In the genomic region with DNA sequence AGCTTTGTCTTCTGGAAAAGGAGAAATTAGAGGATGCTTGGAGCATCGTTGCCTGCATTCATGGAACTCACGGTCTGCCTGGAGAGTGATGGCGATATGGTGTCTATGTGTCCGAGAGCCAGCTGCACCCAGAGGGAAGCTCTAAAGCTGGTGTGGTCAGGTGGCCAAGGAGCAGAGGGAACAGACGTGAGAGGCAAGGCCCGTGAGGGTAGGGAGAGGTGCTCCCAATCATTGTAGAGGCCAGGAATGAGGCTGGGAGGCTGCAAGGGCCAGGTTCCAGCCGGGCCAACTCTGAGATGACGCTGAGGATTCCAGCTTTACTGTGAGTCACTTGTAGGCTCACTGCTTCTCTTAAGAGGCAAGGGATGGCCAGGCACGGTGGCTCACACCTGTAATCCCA, we compare ENCODE assay signal across 13 cellular contexts. TPM values are rescaled to one million over a fixed set of nuclear protein-coding genes. Genes with fewer than 3 reads are reported as not detected.
DNase-seq lines count a peak whose midpoint lies in the region; ATAC-seq and TF ChIP-seq lines count a peak whose summit lies in the region.
"Had no signal": no experiment of that assay in that cellular context is flagged by ENCODE, and none has a peak within 500 bp of the region (broad histone marks: within the 10 kb centered on the region; RNA-seq: fewer than 3 reads in every experiment).

No MANE protein-coding gene starts in this region.

- POLR2A ChIA-PET in activated CD4-positive, alpha-beta memory T cell treated with anti-CD3 and anti-CD28 coated beads, Interleukin-2, amount 10 ng/mL, durations not matched to agents 7 days and 5 days (lab: Charles Lee), result interaction anchor here (0.7 to 4.8 kb wide), 16 partner anchors 10 to 612 kb away, joined by 3 to 118 read pairs (median 4); partner anchors contain the start of genes BICD2 and NINJ1

- H3K4me3 ChIP-seq in right cardiac atrium (ENCODE audit: low read length) (no peak overlapping the region), esophagus squamous epithelium (no peak overlapping the region), adrenal gland (no peak overlapping the region)

- peak overlapping the region; percentile 5 for H3K27ac ChIP-seq in right cardiac atrium (ENCODE audit: low read length)
- peak overlapping the region in 2 of 4 donors; percentile 65 to 70 for H3K27ac ChIP-seq in esophagus squamous epithelium
- no peak overlapping the region for H3K27ac ChIP-seq in adrenal gland

- DNase-seq in right cardiac atrium, result no peak
- DNase-seq in Right ventricle myocardium inferior (ENCODE audit: missing footprints), result no peak
- no peak for DNase-seq in activated CD4-positive, alpha-beta memory T cell treated with anti-CD3 and anti-CD28 coated beads, Interleukin-2, amount 10 ng/mL, durations not matched to agents 7 days and 5 days
- DNase-seq in immature natural killer cell, result no peak
- no peak for DNase-seq in esophagus squamous epithelium (lab: John Stamatoyannopoulos, UW)
- DNase-seq in adrenal gland, result no peak
- DNase-seq in COLO668 (lab: John Stamatoyannopoulos, UW; ENCODE audit: unreplicated experiment), result no peak
- DNase-seq in NCI-H446 treated with DMSO at 0.1 percent for 48 hours (lab: John Stamatoyannopoulos, UW), result no peak
- DNase-seq: activated effector memory CD4-positive, alpha-beta T cell treated with anti-CD3 and anti-CD28 coated beads, Interleukin-2, amount 50 U/mL, for 16 hours; DMS153; NCI-H748 treated with DMSO at 0.1 percent for 48 hours had no signal

- H3K27me3 ChIP-seq in right cardiac atrium (ENCODE audit: control insufficient read depth, insufficient read depth), result no peaks in the 10 kb centered on the region
- peaks cover 0 to 5% (median 0%) of the 10 kb centered on the region in 4 donors for H3K27me3 ChIP-seq in esophagus squamous epithelium
- H3K27me3 ChIP-seq in adrenal gland, result no peaks in the 10 kb centered on the region

- peaks cover 68% of the 10 kb centered on the region for H3K4me1 Mint-ChIP-seq in activated CD4-positive, alpha-beta memory T cell treated with anti-CD3 and anti-CD28 coated beads, Interleukin-2, amount 10 ng/mL, durations not matched to agents 7 days and 5 days
- H3K4me1 Mint-ChIP-seq in immature natural killer cell, result peaks cover 39 to 53% of the 10 kb centered on the region in 2 donors

- CTCF ChIA-PET in activated CD4-positive, alpha-beta memory T cell treated with anti-CD3 and anti-CD28 coated beads, Interleukin-2, amount 10 ng/mL, durations not matched to agents 7 days and 5 days (lab: Charles Lee), result interaction anchor here (1.0 to 3.4 kb wide), 11 partner anchors 8 to 611 kb away, joined by 3 to 22 read pairs (median 6); no protein-coding TSS in a partner anchor

- H3K4me1 ChIP-seq in right cardiac atrium (ENCODE audit: control insufficient read depth, insufficient read depth, low read length) (peaks cover 2% of the 10 kb centered on the region), esophagus squamous epithelium (peaks cover 20 to 46% (median 23%) of the 10 kb centered on the region in 3 donors), adrenal gland (replicated peaks in 1 of 2) (no peaks in the 10 kb centered on the region)

- TF ChIP-seq CTCF in esophagus squamous epithelium (IDR thresholded peaks at IDR 0.05) (no peak), adrenal gland (IDR thresholded peaks at IDR 0.05) (no peak)

- H3K36me3 Mint-ChIP-seq in activated CD4-positive, alpha-beta memory T cell treated with anti-CD3 and anti-CD28 coated beads, Interleukin-2, amount 10 ng/mL, durations not matched to agents 7 days and 5 days (ENCODE audit: low read depth), result peaks cover 3% of the 10 kb centered on the region
- H3K36me3 Mint-ChIP-seq in immature natural killer cell, result no peaks in the 10 kb centered on the region

- no peak for ATAC-seq in right cardiac atrium
- no peak for ATAC-seq in Right ventricle myocardium inferior
- ATAC-seq: HepG2, Panc1 had no signal

- H3K9me3 ChIP-seq in right cardiac atrium (ENCODE audit: control insufficient read depth, low read length) (no peaks in the 10 kb centered on the region), esophagus squamous epithelium (no peaks in the 10 kb centered on the region), adrenal gland (replicated peaks in 1 of 3) (no peaks in the 10 kb centered on the region)

- H3K9me3 Mint-ChIP-seq in activated CD4-positive, alpha-beta memory T cell treated with anti-CD3 and anti-CD28 coated beads, Interleukin-2, amount 10 ng/mL, durations not matched to agents 7 days and 5 days, result no peaks in the 10 kb centered on the region
- no peaks in the 10 kb centered on the region for H3K9me3 Mint-ChIP-seq in immature natural killer cell

- H3K4me3 Mint-ChIP-seq in activated CD4-positive, alpha-beta memory T cell treated with anti-CD3 and anti-CD28 coated beads, Interleukin-2, amount 10 ng/mL, durations not matched to agents 7 days and 5 days, result peak overlapping the region; percentile 45
- peak overlapping the region; percentile 80 to 92 (median 85) for H3K4me3 Mint-ChIP-seq in immature natural killer cell

- H3K27me3 Mint-ChIP-seq in activated CD4-positive, alpha-beta memory T cell treated with anti-CD3 and anti-CD28 coated beads, Interleukin-2, amount 10 ng/mL, durations not matched to agents 7 days and 5 days, result no peaks in the 10 kb centered on the region
- peaks cover 0 to 11% (median 8%) of the 10 kb centered on the region in 3 donors for H3K27me3 Mint-ChIP-seq in immature natural killer cell (ENCODE audit: low read depth in 3 of 3)

- no peak for TF ChIP-seq POLR2A in esophagus squamous epithelium (IDR thresholded peaks at IDR 0.05)
- TF ChIP-seq POLR2A in adrenal gland (IDR thresholded peaks at IDR 0.05), result no peak

- H3K36me3 ChIP-seq in esophagus squamous epithelium (no peaks in the 10 kb centered on the region), adrenal gland (replicated peaks in 1 of 2) (no peaks in the 10 kb centered on the region)

- intact Hi-C loops in right cardiac atrium (cut with DNase I) (no loop called here), Right ventricle myocardium inferior (cut with DNase I) (no loop called here), esophagus squamous epithelium (cut with DNase I) (no loop called here), adrenal gland (cut with DNase I) (no loop called here)

- H3K27ac Mint-ChIP-seq in activated CD4-positive, alpha-beta memory T cell treated with anti-CD3 and anti-CD28 coated beads, Interleukin-2, amount 10 ng/mL, durations not matched to agents 7 days and 5 days, result peak overlapping the region; percentile 91
- H3K27ac Mint-ChIP-seq in immature natural killer cell, result peak overlapping the region; percentile 82 to 95 (median 88)

- 89% methylated on average over 9 of the region's 9 CpGs for WGBS in right cardiac atrium
- 71 to 85% methylated on average over 4 to 6 of the region's 9 CpGs for WGBS in esophagus squamous epithelium, 2 donors
- 80 to 93% (median 84%) methylated on average over 7 to 9 of the region's 9 CpGs for WGBS in adrenal gland, 4 donors

RNA-seq across cellular contexts. Expression of gene FGD3, which starts 7.6 kb away (rescaled TPM):
- total RNA-seq in right cardiac atrium (1 to 10 TPM; 2.5 to 3.2 (median 2.9) TPM), Right ventricle myocardium inferior (3.0 TPM), esophagus squamous epithelium (1 to 10 TPM; 2.4 to 6.5 (median 4.9) TPM), adrenal gland (1 to 10 TPM; 4.4 to 7.6 (median 7.0) TPM)
- polyA plus RNA-seq in right cardiac atrium (1.1 TPM), immature natural killer cell (100 to 1,000 TPM in 1 of 3 donors, 10 to 100 TPM in 2; 46.9 to 137 (median 57.0) TPM), adrenal gland (1 to 10 TPM in 2 of 3 donors, under 1 TPM in 1; 0.92 to 5.6 (median 3.7) TPM)
- 100 to 1,000 TPM; 102 to 104 TPM for total RNA-seq in activated CD4-positive, alpha-beta memory T cell treated with anti-CD3 and anti-CD28 coated beads, Interleukin-2, amount 10 ng/mL, durations not matched to agents 7 days and 5 days

Comparison
In these comparisons a context has a peak if more than half of its experiments do, and no peak if none do; other contexts are left out.
1. RNA of gene FGD3, which starts 7.6 kb away (total RNA-seq): 102 to 104 TPM in activated CD4-positive, alpha-beta memory T cell treated with anti-CD3 and anti-CD28 coated beads, Interleukin-2, amount 10 ng/mL, durations not matched to agents 7 days and 5 days; 4.4 to 7.6 TPM in adrenal gland, 2.4 to 6.5 TPM in esophagus squamous epithelium, 3.0 TPM in Right ventricle myocardium inferior (single experiment) and 2.5 to 3.2 TPM in right cardiac atrium; every median in the first group is over 10 times any median in the second.